Comparison of ENCODE assay signal across 19 cellular contexts in the genomic region with DNA sequence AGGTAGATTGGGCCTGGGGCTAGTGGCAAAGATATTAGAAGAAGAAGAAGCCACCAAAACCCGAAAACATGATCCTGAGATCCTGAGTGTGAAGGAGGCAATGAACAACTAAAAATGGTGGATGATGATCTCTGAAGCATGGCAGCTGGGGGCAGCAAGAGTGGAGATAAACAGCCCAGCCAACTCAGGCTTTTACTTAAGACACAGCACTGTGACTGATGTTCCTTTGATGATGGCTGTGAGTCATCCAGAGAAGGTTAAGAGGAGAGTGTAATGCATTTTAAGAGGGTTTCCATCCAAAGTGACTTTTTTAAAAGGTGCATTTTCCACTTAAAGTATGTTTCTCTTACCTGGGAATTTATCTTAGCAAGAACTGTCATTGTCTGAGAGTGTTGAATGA. TPM values are rescaled to one million over a fixed set of nuclear protein-coding genes. Genes with fewer than 3 reads are reported as not detected.
"Had no signal": no experiment of that assay in that cellular context is flagged by ENCODE, and none has a peak within 500 bp of the region (broad histone marks: within the 10 kb centered on the region; RNA-seq: fewer than 3 reads in every experiment).

No MANE protein-coding gene starts in this region.

- H3K4me3 ChIP-seq: dorsolateral prefrontal cortex, gastrocnemius medialis, stomach, vagina had no signal

- H3K4me1 Mint-ChIP-seq: activated naive CD8-positive, alpha-beta T cell treated with anti-CD3 and anti-CD28 coated beads, Interleukin-2, amount 10 ng/mL, durations not matched to agents 7 days and 5 days; brain; memory B cell had no signal

- H3K9me3 Mint-ChIP-seq: activated naive CD8-positive, alpha-beta T cell treated with anti-CD3 and anti-CD28 coated beads, Interleukin-2, amount 10 ng/mL, durations not matched to agents 7 days and 5 days; activated T-helper 2 cell treated with anti-CD3 and anti-CD28 coated beads, Interferon-gamma antibody, Interleukin-2, Interleukin-4, amounts not matched to agents 10 μg/mL and 5 μg/mL and 100 μg/mL, durations not matched to agents 14 hours and 24 hours and 36 hours; memory B cell; T-helper 1 cell treated with Interleukin-12 subunit alpha and Interleukin-12 subunit beta and Interleukin-4 antibody, amounts not matched to agents 30 μg/mL and 1 μg/mL, for 36 hours had no signal

- H3K4me3 Mint-ChIP-seq: activated naive CD8-positive, alpha-beta T cell treated with anti-CD3 and anti-CD28 coated beads, Interleukin-2, amount 10 ng/mL, durations not matched to agents 7 days and 5 days; brain; memory B cell; T-helper 1 cell treated with Interleukin-12 subunit alpha and Interleukin-12 subunit beta and Interleukin-4 antibody, amounts not matched to agents 30 μg/mL and 1 μg/mL, for 36 hours had no signal

- H3K27ac Mint-ChIP-seq: activated naive CD8-positive, alpha-beta T cell treated with anti-CD3 and anti-CD28 coated beads, Interleukin-2, amount 10 ng/mL, durations not matched to agents 7 days and 5 days; activated T-helper 2 cell treated with anti-CD3 and anti-CD28 coated beads, Interferon-gamma antibody, Interleukin-2, Interleukin-4, amounts not matched to agents 10 μg/mL and 5 μg/mL and 100 μg/mL, durations not matched to agents 14 hours and 24 hours and 36 hours; brain; memory B cell; T-helper 1 cell treated with Interleukin-12 subunit alpha and Interleukin-12 subunit beta and Interleukin-4 antibody, amounts not matched to agents 30 μg/mL and 1 μg/mL, for 36 hours had no signal

- H3K36me3 Mint-ChIP-seq: activated naive CD8-positive, alpha-beta T cell treated with anti-CD3 and anti-CD28 coated beads, Interleukin-2, amount 10 ng/mL, durations not matched to agents 7 days and 5 days; brain; memory B cell had no signal

- DNase-seq: activated naive CD8-positive, alpha-beta T cell treated with anti-CD3 and anti-CD28 coated beads, Interleukin-2, amount 10 ng/mL, durations not matched to agents 7 days and 5 days; anterior cingulate cortex; central memory CD4-positive, alpha-beta T cell; dorsolateral prefrontal cortex; gastrocnemius medialis; head of caudate nucleus; kidney glomerular epithelial cell; left ventricle myocardium superior; occipital lobe; posterior cingulate gyrus; stimulated activated CD4-positive, alpha-beta T cell treated with anti-CD3 and anti-CD28 coated beads, Interleukin-2, amount 100 ng/mL, for 48 hours; stomach; trophoblast cell had no signal

- ATAC-seq: gastrocnemius medialis, left ventricle myocardium superior had no signal

RNA-seq across cellular contexts. Expression of gene CALCB, which starts 14.3 kb away (rescaled TPM):
- total RNA-seq: gastrocnemius medialis, left ventricle myocardium superior, occipital lobe, temporal lobe had no signal

RNA-seq across cellular contexts. Expression of gene INSC, which starts 55.6 kb away (rescaled TPM):
- total RNA-seq: gastrocnemius medialis, temporal lobe had no signal
